ENCODE assay signal across 13 cellular contexts in genomic region chr2:218252509-218253247, GRCh38. TPM values are rescaled to one million over a fixed set of nuclear protein-coding genes. Genes with fewer than 3 reads are reported as not detected.
DNase-seq lines count a peak whose midpoint lies in the region; ATAC-seq, FAIRE-seq and TF ChIP-seq lines count a peak whose summit lies in the region.
"Had no signal": no experiment of that assay in that cellular context is flagged by ENCODE, and none has a peak within 500 bp of the region (broad histone marks: within the 10 kb centered on the region; RNA-seq: fewer than 3 reads in every experiment).

No MANE protein-coding gene starts in this region.

- H3K36me3 Mint-ChIP-seq in CD4-positive, alpha-beta T cell (ENCODE audit: low read depth): peaks cover 96% of the 10 kb centered on the region
- peaks cover 59% of the 10 kb centered on the region for H3K36me3 Mint-ChIP-seq in activated naive CD8-positive, alpha-beta T cell treated with anti-CD3 and anti-CD28 coated beads, Interleukin-2, amount 50 U/mL, for 24 hours (ENCODE audit: low read depth)

- no peak overlapping the region for H3K4me3 Mint-ChIP-seq in CD4-positive, alpha-beta T cell
- no peak overlapping the region for H3K4me3 Mint-ChIP-seq in activated naive CD8-positive, alpha-beta T cell treated with anti-CD3 and anti-CD28 coated beads, Interleukin-2, amount 50 U/mL, for 24 hours
- H3K4me3 Mint-ChIP-seq: central memory CD8-positive, alpha-beta T cell had no signal

- intact Hi-C loops in CD4-positive, alpha-beta T cell (cut with DNase I, micrococcal nuclease): no loop called here
- intact Hi-C loops in right lobe of liver (cut with DNase I): no loop called here

- H3K4me1 Mint-ChIP-seq in CD4-positive, alpha-beta T cell (ENCODE audit: low read depth): peaks cover 16% of the 10 kb centered on the region
- peaks cover 41% of the 10 kb centered on the region for H3K4me1 Mint-ChIP-seq in activated naive CD8-positive, alpha-beta T cell treated with anti-CD3 and anti-CD28 coated beads, Interleukin-2, amount 50 U/mL, for 24 hours

- no peak overlapping the region for H3K27ac ChIP-seq in CD4-positive, alpha-beta T cell (ENCODE audit: low read depth, low read length)
- peak overlapping the region; percentile 2; the same call in 1 of the 2 replicates for H3K27ac ChIP-seq in HL-60 (replicated peaks)
- H3K27ac ChIP-seq in right lobe of liver: no peak overlapping the region

- FAIRE-seq in GM12891 (lab: Jason Lieb, UNC): no peak

- peak overlapping the region; percentile 44 for H3K27ac Mint-ChIP-seq in CD4-positive, alpha-beta T cell
- H3K27ac Mint-ChIP-seq in activated naive CD8-positive, alpha-beta T cell treated with anti-CD3 and anti-CD28 coated beads, Interleukin-2, amount 50 U/mL, for 24 hours: peak overlapping the region; percentile 27

- CTCF ChIA-PET in CD4-positive, alpha-beta T cell (lab: Charles Lee): no interaction called here

- H3K9me3 Mint-ChIP-seq in CD4-positive, alpha-beta T cell: no peaks in the 10 kb centered on the region
- no peaks in the 10 kb centered on the region for H3K9me3 Mint-ChIP-seq in activated naive CD8-positive, alpha-beta T cell treated with anti-CD3 and anti-CD28 coated beads, Interleukin-2, amount 50 U/mL, for 24 hours
- H3K9me3 Mint-ChIP-seq: central memory CD8-positive, alpha-beta T cell had no signal

- no peaks in the 10 kb centered on the region for H3K4me1 ChIP-seq in right lobe of liver

- DNase-seq in CD4-positive, alpha-beta T cell: no peak
- peak in 1 of 2 experiments; percentile 53 for DNase-seq in HL-60 (ENCODE audit: low read depth in 1 of 2, low spot score in 1 of 2)
- DNase-seq in activated naive CD8-positive, alpha-beta T cell treated with anti-CD3 and anti-CD28 coated beads, Interleukin-2, amount 50 U/mL, for 24 hours: no peak
- peak; percentile 57 for DNase-seq in mesenteric fat pad (ENCODE audit: low spot score)
- DNase-seq in NCI-H2107 treated with DMSO at 0.1 percent for 48 hours (lab: John Stamatoyannopoulos, UW; ENCODE audit: unreplicated experiment): no peak
- no peak for DNase-seq in right lobe of liver
- DNase-seq in GM12891 (ENCODE audit: insufficient read length, low spot score): no peak
- DNase-seq: activated CD8-positive, alpha-beta memory T cell treated with anti-CD3 and anti-CD28 coated beads for 24 hours; mesendoderm; NCI-H510A; stimulated activated CD8-positive, alpha-beta memory T cell treated with anti-CD3 and anti-CD28 coated beads, Interleukin-4, amount 100 ng/mL, for 48 hours had no signal

- no peaks in the 10 kb centered on the region for H3K27me3 ChIP-seq in CD4-positive, alpha-beta T cell (ENCODE audit: control insufficient read depth, insufficient read depth, low read length)
- H3K27me3 ChIP-seq in HL-60 (ENCODE audit: insufficient read depth, poor library complexity, severe bottlenecking): no peaks in the 10 kb centered on the region
- H3K27me3 ChIP-seq in right lobe of liver: no peaks in the 10 kb centered on the region

- POLR2A ChIA-PET in CD4-positive, alpha-beta T cell (lab: Charles Lee): interaction anchor here (1.2 kb wide), 1 partner anchor 16 kb away, joined by 3 read pairs; no protein-coding TSS in a partner anchor

- H3K36me3 ChIP-seq in right lobe of liver: peaks cover 20 to 83% (median 57%) of the 10 kb centered on the region in 4 donors

- no peak for ATAC-seq in CD4-positive, alpha-beta T cell (ENCODE audit: poor library complexity)
- ATAC-seq in activated naive CD8-positive, alpha-beta T cell treated with anti-CD3 and anti-CD28 coated beads, Interleukin-2, amount 50 U/mL, for 24 hours: peak; percentile 34
- ATAC-seq in HG03175 (IDR thresholded peaks at IDR 0.05; ENCODE audit: unreplicated experiment) (no peak), right lobe of liver (no peak)

- no peak for TF ChIP-seq CTCF in CD4-positive, alpha-beta T cell (IDR thresholded peaks at IDR 0.05)
- no peak for TF ChIP-seq CTCF in HL-60 (IDR thresholded peaks at IDR 0.05; ENCODE audit: insufficient read depth, low read length)
- no peak for TF ChIP-seq CTCF in right lobe of liver (IDR thresholded peaks at IDR 0.05)

- H3K4me3 ChIP-seq in HL-60 (replicated peaks; ENCODE audit: insufficient read depth, low read length) (no peak overlapping the region), right lobe of liver (no peak overlapping the region)

- no peaks in the 10 kb centered on the region for H3K9me3 ChIP-seq in CD4-positive, alpha-beta T cell (ENCODE audit: control insufficient read depth, low read length)
- H3K9me3 ChIP-seq in right lobe of liver: no peaks in the 10 kb centered on the region

- WGBS in right lobe of liver (ENCODE audit: insufficient coverage, low coverage, low lambda C conversion rate, missing lambda C conversion rate): 86% methylated on average over 5 of the region's 7 CpGs

- TF ChIP-seq POLR2A in right lobe of liver (IDR thresholded peaks at IDR 0.05): no peak
- no peak for TF ChIP-seq POLR2A in GM12891 (IDR thresholded peaks at IDR 0.05; ENCODE audit: low read depth, low read length)

- no peaks in the 10 kb centered on the region for H3K27me3 Mint-ChIP-seq in CD4-positive, alpha-beta T cell
- no peaks in the 10 kb centered on the region for H3K27me3 Mint-ChIP-seq in activated naive CD8-positive, alpha-beta T cell treated with anti-CD3 and anti-CD28 coated beads, Interleukin-2, amount 50 U/mL, for 24 hours
- H3K27me3 Mint-ChIP-seq: central memory CD8-positive, alpha-beta T cell had no signal

TF ChIP-seq in GM12891, 5 proteins besides CTCF, POLR2A, EP300 and RAD21:
- no peak for TF ChIP-seq POU2F2 (IDR thresholded peaks at IDR 0.05; ENCODE audit: low read depth, low read length)
- TF ChIP-seq PAX5 (IDR thresholded peaks at IDR 0.05; ENCODE audit: insufficient read depth, low read length, severe bottlenecking): no peak
- no peak for TF ChIP-seq TAF1 (IDR thresholded peaks at IDR 0.05; ENCODE audit: low read depth, low read length)
- TF ChIP-seq SPI1 (IDR thresholded peaks at IDR 0.05; ENCODE audit: low read depth, low read length): no peak
- TF ChIP-seq POLR2AphosphoS5 (IDR thresholded peaks at IDR 0.05; ENCODE audit: low read depth, low read length): no peak

RNA-seq across cellular contexts. Expression of gene GPBAR1, which starts 8.1 kb away (rescaled TPM):
- total RNA-seq in CD4-positive, alpha-beta T cell: 1 to 10 TPM; 1.6 to 1.8 TPM
- 34.8 TPM for total RNA-seq in mesenteric fat pad
- total RNA-seq in right lobe of liver: 1 to 10 TPM in 2 of 6 experiments, under 1 TPM in 4; 0.56 to 3.2 (median 0.94) TPM
- 0.22 TPM for polyA plus RNA-seq in GM12891 (2012; ENCODE audit: low read depth, missing spikeins)

RNA-seq across cellular contexts. Expression of gene AAMP, which starts 17.3 kb away (rescaled TPM):
- total RNA-seq in CD4-positive, alpha-beta T cell: 10 to 100 TPM; 40.2 to 42.5 TPM
- total RNA-seq in mesenteric fat pad (89.7 TPM), right lobe of liver (10 to 100 TPM; 40.0 to 99.5 (median 45.2) TPM)
- 59.1 TPM for polyA plus RNA-seq in GM12891 (2012; ENCODE audit: low read depth, missing spikeins)

RNA-seq across cellular contexts. Expression of gene PNKD, which starts 17.6 kb away (rescaled TPM):
- total RNA-seq in CD4-positive, alpha-beta T cell: 10 to 100 TPM in 1 of 2 experiments, 1 to 10 TPM in 1; 9.2 to 10.6 TPM
- total RNA-seq in mesenteric fat pad (51.5 TPM), right lobe of liver (100 to 1,000 TPM in 4 of 6 experiments, 10 to 100 TPM in 2; 78.5 to 137 (median 115) TPM)
- 42.6 TPM for polyA plus RNA-seq in GM12891 (2012; ENCODE audit: low read depth, missing spikeins)

RNA-seq across cellular contexts. Expression of gene ARPC2, which starts 35.7 kb away (rescaled TPM):
- total RNA-seq in CD4-positive, alpha-beta T cell: 100 to 1,000 TPM; 448 to 452 TPM
- total RNA-seq in mesenteric fat pad (323 TPM), right lobe of liver (100 to 1,000 TPM in 1 of 6 experiments, 10 to 100 TPM in 5; 54.9 to 110 (median 78.1) TPM)
- polyA plus RNA-seq in GM12891 (2012; ENCODE audit: low read depth, missing spikeins): 389 TPM

RNA-seq across cellular contexts. Expression of gene TMBIM1, which starts 39.6 kb away (rescaled TPM):
- 100 to 1,000 TPM in 1 of 2 experiments, 10 to 100 TPM in 1; 99.2 to 102 TPM for total RNA-seq in CD4-positive, alpha-beta T cell
- 516 TPM for total RNA-seq in mesenteric fat pad
- total RNA-seq in right lobe of liver: 100 to 1,000 TPM; 101 to 160 (median 126) TPM
- polyA plus RNA-seq in GM12891 (2012; ENCODE audit: low read depth, missing spikeins): 37.9 TPM
